In genomic region chr3:195549001-195549400, GRCh38 we compare ENCODE assay signal across 22 cellular contexts. TPM values are rescaled to one million over a fixed set of nuclear protein-coding genes. Genes with fewer than 3 reads are reported as not detected.
DNase-seq lines count a peak whose midpoint lies in the region; TF ChIP-seq lines count a peak whose summit lies in the region.
"Had no signal": no experiment of that assay in that cellular context is flagged by ENCODE, and none has a peak within 500 bp of the region (broad histone marks: within the 10 kb centered on the region; RNA-seq: fewer than 3 reads in every experiment).

No MANE protein-coding gene starts in this region.

- peaks cover 23% of the 10 kb centered on the region; the same call in 1 of the 2 replicates for H3F3A ChIP-seq in PC-9 (ENCODE audit: insufficient read depth, low read depth)

- WGBS in trophoblast cell (ENCODE audit: extremely low coverage, insufficient coverage, insufficient read length), result no CpG with 5 or more reads among the region's 3 CpGs

- H3K36me3 Mint-ChIP-seq in activated CD4-positive, alpha-beta T cell treated with anti-CD3 and anti-CD28 coated beads, Interleukin-2, amount 10 ng/mL, durations not matched to agents 7 days and 5 days (ENCODE audit: low read depth), result peaks cover 7% of the 10 kb centered on the region

- H4K8ac ChIP-seq in trophoblast cell (ENCODE audit: low read depth, low read length), result no peak overlapping the region

- H3K4me1 Mint-ChIP-seq in activated CD4-positive, alpha-beta T cell treated with anti-CD3 and anti-CD28 coated beads, Interleukin-2, amount 10 ng/mL, durations not matched to agents 7 days and 5 days, result peaks cover 89% of the 10 kb centered on the region

- no peak overlapping the region for H4K12ac ChIP-seq in trophoblast cell (ENCODE audit: low read depth, low read length)

- BruUV-seq in PC-9 (replicated peaks; lab: Mats Ljungman, UMichigan), result no TSS peak

- H2AK5ac ChIP-seq in trophoblast cell (ENCODE audit: low read length), result no peak overlapping the region

- no peaks in the 10 kb centered on the region for H3K36me3 ChIP-seq in effector memory CD4-positive, alpha-beta T cell (ENCODE audit: control insufficient read depth, insufficient read depth, low read length)
- H3K36me3 ChIP-seq in trophoblast cell (ENCODE audit: control insufficient read depth in 1 of 2, insufficient read depth in 2 of 2, low read length in 2 of 2), result no peaks in the 10 kb centered on the region
- H3K36me3 ChIP-seq in PC-9 (ENCODE audit: low read depth), result no peaks in the 10 kb centered on the region
- no peaks in the 10 kb centered on the region for H3K36me3 ChIP-seq in ascending aorta
- H3K36me3 ChIP-seq: pancreas, upper lobe of right lung had no signal

- H2AFZ ChIP-seq in trophoblast cell (ENCODE audit: insufficient read depth, low read length, poor library complexity), result no peak overlapping the region
- H2AFZ ChIP-seq in PC-9, result no peak overlapping the region

- no peak overlapping the region for H3K9ac ChIP-seq in trophoblast cell (ENCODE audit: low read length)

- peak overlapping the region; percentile 30 for H3K4me3 Mint-ChIP-seq in activated CD4-positive, alpha-beta T cell treated with anti-CD3 and anti-CD28 coated beads, Interleukin-2, amount 10 ng/mL, durations not matched to agents 7 days and 5 days

- H3K9me3 ChIP-seq in effector memory CD4-positive, alpha-beta T cell (ENCODE audit: control insufficient read depth, low read length), result no peaks in the 10 kb centered on the region
- no peaks in the 10 kb centered on the region for H3K9me3 ChIP-seq in trophoblast cell (ENCODE audit: insufficient read depth, low read depth, low read length)
- H3K9me3 ChIP-seq in PC-9 (ENCODE audit: insufficient read depth, low read depth), result no peaks in the 10 kb centered on the region
- no peaks in the 10 kb centered on the region for H3K9me3 ChIP-seq in ascending aorta
- H3K9me3 ChIP-seq: pancreas, upper lobe of right lung had no signal

- H3K9me3 Mint-ChIP-seq in activated CD4-positive, alpha-beta T cell treated with anti-CD3 and anti-CD28 coated beads, Interleukin-2, amount 10 ng/mL, durations not matched to agents 7 days and 5 days, result no peaks in the 10 kb centered on the region
- H3K9me3 Mint-ChIP-seq: IgD-negative memory B cell had no signal

- no peak overlapping the region for H2BK120ac ChIP-seq in trophoblast cell (ENCODE audit: insufficient read depth, low read length, poor library complexity)

- H3K4me1 ChIP-seq in effector memory CD4-positive, alpha-beta T cell (ENCODE audit: control insufficient read depth, insufficient read depth, low read length, poor library complexity, severe bottlenecking), result peaks cover 75% of the 10 kb centered on the region
- peaks cover 33 to 39% of the 10 kb centered on the region in 2 experiments for H3K4me1 ChIP-seq in trophoblast cell (ENCODE audit: control insufficient read depth in 1 of 2, insufficient read depth in 2 of 2, low read length in 2 of 2)
- H3K4me1 ChIP-seq in PC-9 (replicated peaks; ENCODE audit: insufficient read depth), result peaks cover 33% of the 10 kb centered on the region
- peaks cover 11 to 18% of the 10 kb centered on the region in 2 donors for H3K4me1 ChIP-seq in ascending aorta

- H4K20me1 ChIP-seq in PC-9 (ENCODE audit: insufficient read depth), result no peaks in the 10 kb centered on the region

- no peak for TF ChIP-seq RAD21 in Ishikawa (IDR thresholded peaks at IDR 0.05; ENCODE audit: low read depth)

- no peak overlapping the region for H3K4me3 ChIP-seq in effector memory CD4-positive, alpha-beta T cell (ENCODE audit: insufficient read depth, low read depth, low read length, poor library complexity, severe bottlenecking)
- H3K4me3 ChIP-seq in trophoblast cell (ENCODE audit: low read depth, low read length), result no peak overlapping the region
- H3K4me3 ChIP-seq in PC-9, result no peak overlapping the region
- no peak overlapping the region for H3K4me3 ChIP-seq in ascending aorta
- H3K4me3 ChIP-seq: pancreas, upper lobe of right lung had no signal

- H4K91ac ChIP-seq in trophoblast cell (ENCODE audit: low read depth, low read length), result no peak overlapping the region

- DNase-seq in activated CD4-positive, alpha-beta T cell treated with anti-CD3 and anti-CD28 coated beads, Interleukin-2, amount 10 ng/mL, durations not matched to agents 7 days and 5 days, result no peak
- DNase-seq in activated CD4-positive, alpha-beta T cell treated with anti-CD3 and anti-CD28 coated beads, Interleukin-2, amount 50 U/mL, for 4 hours, result no peak
- no peak for DNase-seq in effector memory CD4-positive, alpha-beta T cell
- DNase-seq in trophoblast cell (no peak), PC-9 (no peak), ascending aorta (ENCODE audit: low spot score in 2 of 2) (no peak)
- no peak for DNase-seq in NK-92 treated with Interleukin-12 subunit alpha and Interleukin-12 subunit beta, amount 100 ng/mL, for 24 hours (lab: John Stamatoyannopoulos, UW)
- DNase-seq: activated CD4-positive, alpha-beta T cell treated with anti-CD3 and anti-CD28 coated beads for 48 hours; activated gamma-delta T cell; cortex of kidney; GDM1; glutamatergic neuron; NCI-H2171; NCI-H82; pancreas; upper lobe of right lung had no signal

- H3K9me2 ChIP-seq in PC-9 (ENCODE audit: insufficient read depth), result no peaks in the 10 kb centered on the region

- H3K4me2 ChIP-seq in trophoblast cell (ENCODE audit: low read length), result peak overlapping the region; percentile 49
- no peak overlapping the region for H3K4me2 ChIP-seq in PC-9

- TF ChIP-seq CTCF in PC-9 (conservative IDR thresholded peaks at IDR 0.05) (no peak), ascending aorta (IDR thresholded peaks at IDR 0.05) (no peak)

- no peak for TF ChIP-seq EP300 in Ishikawa (IDR thresholded peaks at IDR 0.05; ENCODE audit: borderline replicate concordance)

- POLR2A ChIA-PET in activated CD4-positive, alpha-beta T cell treated with anti-CD3 and anti-CD28 coated beads, Interleukin-2, amount 10 ng/mL, durations not matched to agents 7 days and 5 days (lab: Charles Lee), result interaction anchor here (0.5 kb wide), 1 partner anchor 290 kb away, joined by 3 read pairs; no protein-coding TSS in a partner anchor
- POLR2A ChIA-PET in PC-9 (lab: Charles Lee; ENCODE audit: unreplicated experiment), result interaction anchor here (0.6 kb wide), 1 partner anchor 302 kb away, joined by 3 read pairs; no protein-coding TSS in a partner anchor

- H3K23ac ChIP-seq in trophoblast cell (ENCODE audit: low read length), result no peak overlapping the region

- no peak overlapping the region for H3K14ac ChIP-seq in trophoblast cell (ENCODE audit: low read length)

- H3K27ac ChIP-seq in effector memory CD4-positive, alpha-beta T cell (ENCODE audit: insufficient read depth, low read length, poor library complexity, severe bottlenecking), result peak overlapping the region; percentile 73
- H3K27ac ChIP-seq in trophoblast cell (ENCODE audit: low read depth, low read length), result peak overlapping the region; percentile 13
- H3K27ac ChIP-seq in PC-9, result no peak overlapping the region
- no peak overlapping the region for H3K27ac ChIP-seq in ascending aorta
- H3K27ac ChIP-seq: pancreas, RWPE1, upper lobe of right lung had no signal

- no peak overlapping the region for H2BK5ac ChIP-seq in trophoblast cell (ENCODE audit: low read depth, low read length, poor library complexity)

- H3K27me3 Mint-ChIP-seq in activated CD4-positive, alpha-beta T cell treated with anti-CD3 and anti-CD28 coated beads, Interleukin-2, amount 10 ng/mL, durations not matched to agents 7 days and 5 days, result no peaks in the 10 kb centered on the region
- H3K27me3 Mint-ChIP-seq: IgD-negative memory B cell had no signal

- intact Hi-C loops in PC-9 (cut with micrococcal nuclease; ENCODE audit: unreplicated experiment) (no loop called here), ascending aorta (cut with DNase I) (loop anchor here (10.0 kb wide), 2 partner anchors 106 to 1474 kb away; no protein-coding TSS in a partner anchor)

- H2BK12ac ChIP-seq in trophoblast cell (ENCODE audit: low read length), result no peak overlapping the region

- H3K79me1 ChIP-seq in trophoblast cell (ENCODE audit: low read length), result peaks cover 6% of the 10 kb centered on the region

- peak overlapping the region; percentile 32 for H3K27ac Mint-ChIP-seq in activated CD4-positive, alpha-beta T cell treated with anti-CD3 and anti-CD28 coated beads, Interleukin-2, amount 10 ng/mL, durations not matched to agents 7 days and 5 days

- H3K27me3 ChIP-seq in effector memory CD4-positive, alpha-beta T cell (replicated peaks; ENCODE audit: control insufficient read depth, insufficient read depth, low read length, poor library complexity, severe bottlenecking), result no peaks in the 10 kb centered on the region
- H3K27me3 ChIP-seq in trophoblast cell (ENCODE audit: insufficient read depth, low read length) (no peaks in the 10 kb centered on the region), PC-9 (ENCODE audit: insufficient read depth, low read depth) (no peaks in the 10 kb centered on the region), ascending aorta (no peaks in the 10 kb centered on the region)
- H3K27me3 ChIP-seq: pancreas, upper lobe of right lung had no signal

- H3K79me2 ChIP-seq in trophoblast cell (ENCODE audit: control insufficient read depth, insufficient read depth, low read length, poor library complexity) (no peaks in the 10 kb centered on the region), PC-9 (ENCODE audit: low read depth) (no peaks in the 10 kb centered on the region)

- no peak overlapping the region for H3K18ac ChIP-seq in trophoblast cell (ENCODE audit: low read length)

- H3K4ac ChIP-seq in trophoblast cell (ENCODE audit: low read depth, low read length), result no peak overlapping the region

- CTCF ChIA-PET in activated CD4-positive, alpha-beta T cell treated with anti-CD3 and anti-CD28 coated beads, Interleukin-2, amount 10 ng/mL, durations not matched to agents 7 days and 5 days (lab: Charles Lee), result interaction anchor here (0.8 to 2.5 kb wide), 4 partner anchors 14 to 302 kb away, joined by 3 to 14 read pairs (median 4); no protein-coding TSS in a partner anchor
- CTCF ChIA-PET in PC-9 (lab: Charles Lee), result interaction anchor here (0.6 to 1.2 kb wide), 2 partner anchors 278 to 311 kb away, joined by 3 to 4 read pairs; partner anchors contain the start of gene XXYLT1

TF ChIP-seq in Ishikawa, 13 proteins besides CTCF, POLR2A, EP300 and RAD21 (continues in another document):
- TF ChIP-seq NFIC (IDR thresholded peaks at IDR 0.05), result peak; percentile 47
- peak; percentile 44; the same call in 1 of the 2 replicates for TF ChIP-seq TEAD4 (IDR thresholded peaks at IDR 0.05)

RNA-seq across cellular contexts. Expression of gene PPP1R2, which starts 5.9 kb away (rescaled TPM):
- total RNA-seq in activated CD4-positive, alpha-beta T cell treated with anti-CD3 and anti-CD28 coated beads, Interleukin-2, amount 10 ng/mL, durations not matched to agents 7 days and 5 days, result 10 to 100 TPM; 85.9 to 94.3 TPM
- polyA plus RNA-seq in trophoblast cell (2013), result 26.5 and 27.1 TPM in 2 replicates
- total RNA-seq in PC-9 (2021) (49.1 and 73.0 TPM in 2 replicates), ascending aorta (62.3 TPM)

RNA-seq across cellular contexts. Expression of gene APOD, which starts 34.7 kb away (rescaled TPM):
- not detected for total RNA-seq in activated CD4-positive, alpha-beta T cell treated with anti-CD3 and anti-CD28 coated beads, Interleukin-2, amount 10 ng/mL, durations not matched to agents 7 days and 5 days
- 0.08 TPM in 1 of 2 replicates, not detected in the other for polyA plus RNA-seq in trophoblast cell (2013)
- total RNA-seq in PC-9 (2021) (0.48 TPM in 1 of 2 replicates, not detected in the other), ascending aorta (236 TPM)
- total RNA-seq: mononuclear cell; T-helper 2 cell treated with Interferon-gamma antibody and Interleukin-4, amounts not matched to agents 100 ng/mL and 5 ng/mL, for 36 hours had no signal
- polyA plus RNA-seq: IgD-negative memory B cell, keratinocyte had no signal

Comparison
In these comparisons a context has a peak if more than half of its experiments do, and no peak if none do; other contexts are left out.
1. H3K27ac ChIP-seq: peak in effector memory CD4-positive, alpha-beta T cell (single experiment) and trophoblast cell (single experiment); none in PC-9 (single experiment) and ascending aorta (0 of 2).
2. RNA of gene APOD, which starts 34.7 kb away (total RNA-seq): 236 TPM in ascending aorta (single experiment); 0.48 TPM in PC-9 and not detected in activated CD4-positive, alpha-beta T cell treated with anti-CD3 and anti-CD28 coated beads, Interleukin-2, amount 10 ng/mL, durations not matched to agents 7 days and 5 days; every median in the first group is over 100 times any median in the second.